ENCODE assay signal across 14 cellular contexts in the genomic region with DNA sequence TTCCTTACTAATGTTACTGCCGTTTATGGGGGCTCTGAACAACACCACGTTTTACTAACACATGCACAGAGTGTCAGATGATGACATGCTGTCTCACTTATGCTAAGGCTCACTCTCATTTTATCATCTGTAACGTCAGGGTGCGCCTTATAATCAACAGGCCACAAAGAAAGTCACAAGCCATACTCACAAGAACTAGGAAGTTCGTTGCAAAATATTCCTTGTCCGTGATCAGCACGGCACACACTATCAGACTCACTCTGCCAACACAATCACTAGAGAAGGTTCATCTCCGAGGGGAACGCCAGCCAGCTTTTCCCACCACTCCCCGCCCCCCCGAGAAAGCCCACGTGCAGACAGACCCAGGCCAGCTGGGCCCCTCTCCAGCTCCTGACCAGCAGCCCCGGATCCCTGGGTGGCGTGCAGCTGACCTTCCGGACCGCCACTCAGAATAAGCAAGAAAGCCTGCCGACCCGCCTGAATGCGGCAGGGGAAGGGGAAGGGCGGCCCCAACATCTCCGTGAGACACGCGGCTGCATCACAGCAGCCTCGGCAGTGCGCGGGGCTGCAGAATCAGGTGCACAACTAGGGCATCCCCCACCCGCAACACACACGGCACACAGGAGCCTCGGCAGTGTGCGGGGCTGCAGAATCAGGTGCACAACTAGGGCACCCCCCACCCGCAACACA. TPM values are rescaled to one million over a fixed set of nuclear protein-coding genes. Genes with fewer than 3 reads are reported as not detected.
A peak's percentile ranks its signal among the peaks of the same experiment; 100 is the strongest.
DNase-seq lines count a peak whose midpoint lies in the region; ATAC-seq and TF ChIP-seq lines count a peak whose summit lies in the region.
"Had no signal": no experiment of that assay in that cellular context is flagged by ENCODE, and none has a peak within 500 bp of the region (broad histone marks: within the 10 kb centered on the region; RNA-seq: fewer than 3 reads in every experiment).

No MANE protein-coding gene starts in this region.

- no peak for ATAC-seq in stimulated activated naive CD8-positive, alpha-beta T cell treated with anti-CD3 and anti-CD28 coated beads, Interleukin-15, amount 100 ng/mL, for 72 hours
- ATAC-seq in GM19328 (IDR thresholded peaks at IDR 0.05; ENCODE audit: unreplicated experiment), result no peak
- no peak for ATAC-seq in HG03175 (IDR thresholded peaks at IDR 0.05; ENCODE audit: unreplicated experiment)

- H3K27ac Mint-ChIP-seq in CD4-positive, alpha-beta memory T cell, result peak overlapping the region in 3 of 7 donors; percentile 7 to 48 (median 42)
- peak overlapping the region; percentile 52 for H3K27ac Mint-ChIP-seq in endodermal cell
- H3K27ac Mint-ChIP-seq in stimulated activated naive CD8-positive, alpha-beta T cell treated with anti-CD3 and anti-CD28 coated beads, Interleukin-15, amount 100 ng/mL, for 72 hours, result no peak overlapping the region
- H3K27ac Mint-ChIP-seq: activated T-helper 1 cell treated with anti-CD3 and anti-CD28 coated beads, Interleukin-12 subunit alpha, Interleukin-12 subunit beta, Interleukin-2, Interleukin-4 antibody, amounts not matched to agents 30 ng/mL and 10 ng/mL and 1 ng/mL, durations not matched to agents 14 hours and 24 hours and 36 hours had no signal

- H2BK5ac ChIP-seq in neuronal stem cell (ENCODE audit: low read length), result peak overlapping the region; percentile 1

- no peaks in the 10 kb centered on the region for H3K9me3 Mint-ChIP-seq in CD4-positive, alpha-beta memory T cell
- peaks cover 1% of the 10 kb centered on the region for H3K9me3 Mint-ChIP-seq in endodermal cell
- H3K9me3 Mint-ChIP-seq in stimulated activated naive CD8-positive, alpha-beta T cell treated with anti-CD3 and anti-CD28 coated beads, Interleukin-15, amount 100 ng/mL, for 72 hours, result no peaks in the 10 kb centered on the region
- H3K9me3 Mint-ChIP-seq: activated T-helper 1 cell treated with anti-CD3 and anti-CD28 coated beads, Interleukin-12 subunit alpha, Interleukin-12 subunit beta, Interleukin-2, Interleukin-4 antibody, amounts not matched to agents 30 ng/mL and 10 ng/mL and 1 ng/mL, durations not matched to agents 14 hours and 24 hours and 36 hours had no signal

- CTCF ChIA-PET in CD4-positive, alpha-beta memory T cell (lab: Charles Lee; ENCODE audit: partially characterized antibody), result interaction anchor here (1.1 to 8.4 kb wide), 3 partner anchors 24 to 97 kb away, joined by 3 to 65 read pairs (median 4); no protein-coding TSS in a partner anchor

- H3K4me2 ChIP-seq in neuronal stem cell (ENCODE audit: insufficient read depth, low read length, poor library complexity, severe bottlenecking), result no peak overlapping the region

- H3K23ac ChIP-seq in neuronal stem cell (ENCODE audit: low read depth, low read length, poor library complexity), result peak overlapping the region; percentile 86

- H2AFZ ChIP-seq in neuronal stem cell (ENCODE audit: low read length), result no peak overlapping the region

- no peaks in the 10 kb centered on the region for H3K9me3 ChIP-seq in CD4-positive, alpha-beta memory T cell (ENCODE audit: control insufficient read depth in 1 of 2, low read length in 2 of 2)
- peaks cover 1% of the 10 kb centered on the region; the same call in 1 of the 2 replicates for H3K9me3 ChIP-seq in NT2/D1 (ENCODE audit: insufficient read depth, low read length)
- H3K9me3 ChIP-seq in endodermal cell (ENCODE audit: control insufficient read depth, low read length), result no peaks in the 10 kb centered on the region
- peaks cover 0 to 1% of the 10 kb centered on the region in 2 donors for H3K9me3 ChIP-seq in neuronal stem cell (replicated peaks in 1 of 2; ENCODE audit: control insufficient read depth in 2 of 2, insufficient read depth in 1 of 2, low read depth in 1 of 2, low read length in 2 of 2)

- TF ChIP-seq CTCF in endodermal cell (conservative IDR thresholded peaks at IDR 0.05), result no peak
- TF ChIP-seq CTCF in GM10266 (IDR thresholded peaks at IDR 0.05; ENCODE audit: control insufficient read depth, insufficient read depth, low read depth, missing control alignments), result no peak

- peak overlapping the region; percentile 99 for H2AK5ac ChIP-seq in neuronal stem cell (ENCODE audit: low read depth, low read length)

- 88 to 94% methylated on average over 21 to 31 of the region's 31 CpGs for WGBS in endodermal cell (ENCODE audit: insufficient coverage in 1 of 2, insufficient read length in 1 of 2), 2 experiments
- WGBS in neuronal stem cell (ENCODE audit: extremely low coverage in 2 of 2, insufficient read length in 2 of 2, insufficient replicate concordance in 1 of 2), 2 donors, result no CpG with 5 or more reads among the region's 31 CpGs

- H3K9ac ChIP-seq in NT2/D1 (ENCODE audit: insufficient read length, low read depth), result peak overlapping the region; percentile 58
- no peak overlapping the region for H3K9ac ChIP-seq in endodermal cell (ENCODE audit: extremely low read depth, low read length, poor library complexity, severe bottlenecking)
- peak overlapping the region; percentile 70 for H3K9ac ChIP-seq in neuronal stem cell (ENCODE audit: low read depth, low read length, poor library complexity)

- H3K36me3 ChIP-seq in CD4-positive, alpha-beta memory T cell (ENCODE audit: insufficient read depth, low read length), result no peaks in the 10 kb centered on the region
- no peaks in the 10 kb centered on the region for H3K36me3 ChIP-seq in NT2/D1 (ENCODE audit: insufficient read depth, insufficient read length, low read length)
- no peaks in the 10 kb centered on the region for H3K36me3 ChIP-seq in endodermal cell (ENCODE audit: control insufficient read depth, insufficient read depth, low read length)
- no peaks in the 10 kb centered on the region for H3K36me3 ChIP-seq in neuronal stem cell (replicated peaks in 1 of 2; ENCODE audit: control insufficient read depth in 2 of 2, insufficient read depth in 2 of 2, low read length in 2 of 2)

- H3K4me3 ChIP-seq in CD4-positive, alpha-beta memory T cell (ENCODE audit: low read length in 2 of 2), result no peak overlapping the region
- H3K4me3 ChIP-seq in NT2/D1 (ENCODE audit: insufficient read length, low read depth) (no peak overlapping the region), endodermal cell (ENCODE audit: low read length) (no peak overlapping the region), neuronal stem cell (ENCODE audit: low read length in 2 of 2) (no peak overlapping the region)

- H3K27me3 ChIP-seq in CD4-positive, alpha-beta memory T cell (ENCODE audit: insufficient read depth, low read length), result no peaks in the 10 kb centered on the region
- H3K27me3 ChIP-seq in NT2/D1 (ENCODE audit: insufficient read depth, insufficient read length) (no peaks in the 10 kb centered on the region), endodermal cell (ENCODE audit: control insufficient read depth, insufficient read depth, low read length, poor library complexity, severe bottlenecking) (no peaks in the 10 kb centered on the region), neuronal stem cell (ENCODE audit: control insufficient read depth in 3 of 3, insufficient read depth in 3 of 3, low read depth in 1 of 3, low read length in 3 of 3) (no peaks in the 10 kb centered on the region)

- no peak for DNase-seq in CD4-positive, alpha-beta memory T cell
- no peak for DNase-seq in NT2/D1 (ENCODE audit: low read depth, low spot score)
- DNase-seq in endodermal cell, result no peak
- DNase-seq in neuronal stem cell (ENCODE audit: low spot score), result no peak
- no peak for DNase-seq in stimulated activated naive CD8-positive, alpha-beta T cell treated with anti-CD3 and anti-CD28 coated beads, Interleukin-15, amount 100 ng/mL, for 72 hours
- no peak for DNase-seq in GM10266 (ENCODE audit: extremely low spot score)
- DNase-seq: activated CD4-positive, alpha-beta T cell treated with anti-CD3 and anti-CD28 coated beads for 4 hours; NCI-H1105; stimulated activated CD4-positive, alpha-beta T cell treated with anti-CD3 and anti-CD28 coated beads, Interleukin-4, amount 100 ng/mL, for 1 hour had no signal

- no peaks in the 10 kb centered on the region for H3K27me3 Mint-ChIP-seq in CD4-positive, alpha-beta memory T cell
- peaks cover 2% of the 10 kb centered on the region for H3K27me3 Mint-ChIP-seq in endodermal cell (ENCODE audit: insufficient read depth)
- H3K27me3 Mint-ChIP-seq in stimulated activated naive CD8-positive, alpha-beta T cell treated with anti-CD3 and anti-CD28 coated beads, Interleukin-15, amount 100 ng/mL, for 72 hours, result no peaks in the 10 kb centered on the region

- H3K4ac ChIP-seq in neuronal stem cell (ENCODE audit: low read length), result no peak overlapping the region

- H2BK120ac ChIP-seq in neuronal stem cell (ENCODE audit: low read depth, low read length), result peak overlapping the region; percentile 61

- H2BK12ac ChIP-seq in neuronal stem cell (ENCODE audit: low read length), result peak overlapping the region; percentile 90

- peak overlapping the region; percentile 95 for H3K18ac ChIP-seq in neuronal stem cell (ENCODE audit: low read length)

- POLR2A ChIA-PET in CD4-positive, alpha-beta memory T cell (lab: Charles Lee; ENCODE audit: partially characterized antibody), result no interaction called here

- H3K36me3 Mint-ChIP-seq in CD4-positive, alpha-beta memory T cell, result no peaks in the 10 kb centered on the region
- H3K36me3 Mint-ChIP-seq in endodermal cell (ENCODE audit: low read depth), result peaks cover 2% of the 10 kb centered on the region

- peak overlapping the region in 5 of 8 donors; percentile 9 to 61 (median 39) for H3K4me3 Mint-ChIP-seq in CD4-positive, alpha-beta memory T cell
- H3K4me3 Mint-ChIP-seq in endodermal cell, result no peak overlapping the region
- H3K4me3 Mint-ChIP-seq in stimulated activated naive CD8-positive, alpha-beta T cell treated with anti-CD3 and anti-CD28 coated beads, Interleukin-15, amount 100 ng/mL, for 72 hours, result peak overlapping the region in 1 of 2 donors; percentile 2
- H3K4me3 Mint-ChIP-seq: activated T-helper 1 cell treated with anti-CD3 and anti-CD28 coated beads, Interleukin-12 subunit alpha, Interleukin-12 subunit beta, Interleukin-2, Interleukin-4 antibody, amounts not matched to agents 30 ng/mL and 10 ng/mL and 1 ng/mL, durations not matched to agents 14 hours and 24 hours and 36 hours had no signal

- H4K8ac ChIP-seq in neuronal stem cell (ENCODE audit: low read depth, low read length), result peak overlapping the region; percentile 65

- H2BK15ac ChIP-seq in neuronal stem cell (ENCODE audit: low read length), result peak overlapping the region; percentile 100

- peaks cover 42% of the 10 kb centered on the region for H3K4me1 ChIP-seq in CD4-positive, alpha-beta memory T cell (ENCODE audit: insufficient read depth, low read length)
- peaks cover 22% of the 10 kb centered on the region for H3K4me1 ChIP-seq in NT2/D1 (ENCODE audit: insufficient read depth, insufficient read length)
- peaks cover 9% of the 10 kb centered on the region for H3K4me1 ChIP-seq in endodermal cell (ENCODE audit: control insufficient read depth, insufficient read depth, low read length)
- peaks cover 16 to 24% of the 10 kb centered on the region in 2 donors for H3K4me1 ChIP-seq in neuronal stem cell (ENCODE audit: control insufficient read depth in 2 of 2, insufficient read depth in 1 of 2, low read depth in 1 of 2, low read length in 2 of 2)

- peak overlapping the region; percentile 75 for H4K91ac ChIP-seq in neuronal stem cell (ENCODE audit: low read depth, low read length, poor library complexity)

- H3K27ac ChIP-seq in CD4-positive, alpha-beta memory T cell (ENCODE audit: low read depth, low read length), result no peak overlapping the region
- H3K27ac ChIP-seq in endodermal cell (ENCODE audit: low read depth, low read length) (no peak overlapping the region), neuronal stem cell (replicated peaks; ENCODE audit: low read length) (peak overlapping the region; percentile 25)

- peaks cover 29 to 46% (median 38%) of the 10 kb centered on the region in 4 donors for H3K4me1 Mint-ChIP-seq in CD4-positive, alpha-beta memory T cell
- peaks cover 31% of the 10 kb centered on the region for H3K4me1 Mint-ChIP-seq in endodermal cell
- H3K4me1 Mint-ChIP-seq in stimulated activated naive CD8-positive, alpha-beta T cell treated with anti-CD3 and anti-CD28 coated beads, Interleukin-15, amount 100 ng/mL, for 72 hours, result peaks cover 39% of the 10 kb centered on the region

- intact Hi-C loops in CD4-positive, alpha-beta memory T cell (cut with micrococcal nuclease), result no loop called here

- peak overlapping the region; percentile 99 for H3K14ac ChIP-seq in neuronal stem cell (ENCODE audit: low read length)

- peaks cover 9% of the 10 kb centered on the region for H3K79me1 ChIP-seq in neuronal stem cell (ENCODE audit: low read depth, low read length)

RNA-seq across cellular contexts. Expression of gene GPR146, which starts 2.7 kb away (rescaled TPM):
- total RNA-seq in CD4-positive, alpha-beta memory T cell, result 10 to 100 TPM in 1 of 2 experiments, 1 to 10 TPM in 1; 8.8 to 10.1 TPM
- 10 to 100 TPM; 10.0 to 22.2 TPM for polyA plus RNA-seq in CD4-positive, alpha-beta memory T cell
- total RNA-seq in endodermal cell, result under 1 TPM; 0.66 to 0.75 TPM
- 1.1 TPM for polyA plus RNA-seq in endodermal cell (2013, experiment 1 of 2)
- polyA plus RNA-seq in endodermal cell (2013, experiment 2 of 2), result 1.7 TPM
- 1.7 TPM for polyA plus RNA-seq in neuronal stem cell (2013, experiment 1 of 2)
- 1.5 TPM for polyA plus RNA-seq in neuronal stem cell (2013, experiment 2 of 2)

RNA-seq across cellular contexts. Expression of gene GPER1, which starts 46.3 kb away (rescaled TPM):
- total RNA-seq in CD4-positive, alpha-beta memory T cell, result not detected
- not detected for polyA plus RNA-seq in CD4-positive, alpha-beta memory T cell
- total RNA-seq in endodermal cell, result under 1 TPM; 0.35 to 0.51 TPM
- polyA plus RNA-seq in endodermal cell (2013, experiment 1 of 2), result 1.1 TPM
- 0.91 TPM for polyA plus RNA-seq in endodermal cell (2013, experiment 2 of 2)
- polyA plus RNA-seq in neuronal stem cell (2013, experiment 1 of 2), result 0.63 TPM
- 0.66 TPM for polyA plus RNA-seq in neuronal stem cell (2013, experiment 2 of 2)
- total RNA-seq: activated T-helper 1 cell treated with anti-CD3 and anti-CD28 coated beads, Interleukin-12 subunit alpha, Interleukin-12 subunit beta, Interleukin-2, Interleukin-4 antibody, amounts not matched to agents 30 ng/mL and 10 ng/mL and 1 ng/mL, durations not matched to agents 14 hours and 24 hours and 36 hours had no signal

RNA-seq across cellular contexts. Expression of gene CYP2W1, which starts 58.6 kb away (rescaled TPM):
- total RNA-seq in CD4-positive, alpha-beta memory T cell, result not detected
- not detected for polyA plus RNA-seq in CD4-positive, alpha-beta memory T cell
- not detected for total RNA-seq in endodermal cell
- polyA plus RNA-seq in endodermal cell (2013, experiment 1 of 2), result not detected
- not detected for polyA plus RNA-seq in endodermal cell (2013, experiment 2 of 2)
- polyA plus RNA-seq in neuronal stem cell (2013, experiment 1 of 2), result not detected
- polyA plus RNA-seq in neuronal stem cell (2013, experiment 2 of 2), result not detected
- total RNA-seq: activated T-helper 1 cell treated with anti-CD3 and anti-CD28 coated beads, Interleukin-12 subunit alpha, Interleukin-12 subunit beta, Interleukin-2, Interleukin-4 antibody, amounts not matched to agents 30 ng/mL and 10 ng/mL and 1 ng/mL, durations not matched to agents 14 hours and 24 hours and 36 hours; aorta had no signal
- polyA plus RNA-seq: aorta, CD14-positive monocyte had no signal

Comparison
In these comparisons a context has a peak if more than half of its experiments do, and no peak if none do; other contexts are left out.
1. RNA of gene GPR146, which starts 2.7 kb away (total RNA-seq): 8.8 to 10.1 TPM in CD4-positive, alpha-beta memory T cell; 0.66 to 0.75 TPM in endodermal cell; every median in the first group is over 4 times any median in the second.